Comparison of ENCODE assay signal across 1 cellular context in the genomic region with DNA sequence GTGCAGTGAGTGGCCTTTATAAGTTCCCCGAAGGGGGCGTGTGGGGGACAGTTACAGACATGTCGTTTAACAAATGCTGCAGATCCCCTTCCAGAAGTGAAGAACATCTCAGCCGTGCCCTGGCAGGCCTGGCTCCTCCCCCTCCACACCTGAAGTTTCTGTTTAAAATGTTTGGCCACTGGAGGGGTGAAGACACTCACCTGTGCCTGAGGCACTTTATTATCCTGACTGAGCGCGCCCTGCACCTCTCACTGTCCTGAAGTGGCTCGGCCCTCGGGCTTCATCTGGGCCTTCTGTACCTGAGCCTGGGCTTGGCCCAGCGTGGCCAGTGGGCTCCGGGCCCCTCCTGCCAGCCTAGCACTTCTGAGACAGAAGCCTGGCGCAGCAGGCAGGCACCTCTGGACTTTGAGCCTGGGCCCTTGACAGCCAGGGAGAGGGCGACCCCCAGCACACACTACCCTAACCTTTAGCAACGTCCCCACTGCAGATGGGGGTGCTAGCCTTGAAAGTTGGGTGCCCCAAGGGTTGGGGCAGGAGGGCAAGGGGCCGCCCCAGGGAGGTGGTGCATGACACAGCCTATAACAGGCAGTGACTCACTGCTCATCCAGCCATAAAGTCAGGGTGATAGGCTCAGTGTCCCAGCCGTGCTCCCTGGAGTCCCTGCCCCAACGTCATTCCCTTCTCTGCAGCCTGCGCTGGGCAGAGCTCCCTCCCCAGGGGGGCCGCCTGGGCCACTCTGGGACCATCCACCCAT.
TF ChIP-seq lines count a peak whose summit lies in the region.

No MANE protein-coding gene starts in this region.

TF ChIP-seq in SK-N-SH, 30 proteins besides CTCF, POLR2A, EP300 and RAD21 (continued from another document):
- TF ChIP-seq, protein P1, sequence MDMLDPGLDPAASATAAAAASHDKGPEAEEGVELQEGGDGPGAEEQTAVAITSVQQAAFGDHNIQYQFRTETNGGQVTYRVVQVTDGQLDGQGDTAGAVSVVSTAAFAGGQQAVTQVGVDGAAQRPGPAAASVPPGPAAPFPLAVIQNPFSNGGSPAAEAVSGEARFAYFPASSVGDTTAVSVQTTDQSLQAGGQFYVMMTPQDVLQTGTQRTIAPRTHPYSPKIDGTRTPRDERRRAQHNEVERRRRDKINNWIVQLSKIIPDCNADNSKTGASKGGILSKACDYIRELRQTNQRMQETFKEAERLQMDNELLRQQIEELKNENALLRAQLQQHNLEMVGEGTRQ (IDR thresholded peaks at IDR 0.05; ENCODE audit: borderline replicate concordance, low read depth, low read length): no peak
- TF ChIP-seq CHD2 (IDR thresholded peaks at IDR 0.05; ENCODE audit: low read length, partially characterized antibody) (no peak), NRF1 (IDR thresholded peaks at IDR 0.05; ENCODE audit: low read depth, low read length) (no peak), GABPA (IDR thresholded peaks at IDR 0.05; ENCODE audit: low read depth) (no peak), FOXM1 (IDR thresholded peaks at IDR 0.05; ENCODE audit: low read depth) (no peak), MEF2A (IDR thresholded peaks at IDR 0.05; ENCODE audit: borderline replicate concordance, low read depth) (no peak), EZH2phosphoT487 (IDR thresholded peaks at IDR 0.05; ENCODE audit: borderline replicate concordance, low read depth) (no peak), RCOR1 (IDR thresholded peaks at IDR 0.05; ENCODE audit: low read length) (no peak), JUND (IDR thresholded peaks at IDR 0.05) (no peak), ELF1 (IDR thresholded peaks at IDR 0.05) (no peak), TCF12 (IDR thresholded peaks at IDR 0.05) (no peak), MXI1 (IDR thresholded peaks at IDR 0.05; ENCODE audit: low read depth, low read length) (no peak), RFX5 (IDR thresholded peaks at IDR 0.05; ENCODE audit: low read length) (no peak)
- TF ChIP-seq, protein P2, sequence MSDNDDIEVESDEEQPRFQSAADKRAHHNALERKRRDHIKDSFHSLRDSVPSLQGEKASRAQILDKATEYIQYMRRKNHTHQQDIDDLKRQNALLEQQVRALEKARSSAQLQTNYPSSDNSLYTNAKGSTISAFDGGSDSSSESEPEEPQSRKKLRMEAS (IDR thresholded peaks at IDR 0.05; ENCODE audit: low read depth): no peak
- TF ChIP-seq, protein P3, sequence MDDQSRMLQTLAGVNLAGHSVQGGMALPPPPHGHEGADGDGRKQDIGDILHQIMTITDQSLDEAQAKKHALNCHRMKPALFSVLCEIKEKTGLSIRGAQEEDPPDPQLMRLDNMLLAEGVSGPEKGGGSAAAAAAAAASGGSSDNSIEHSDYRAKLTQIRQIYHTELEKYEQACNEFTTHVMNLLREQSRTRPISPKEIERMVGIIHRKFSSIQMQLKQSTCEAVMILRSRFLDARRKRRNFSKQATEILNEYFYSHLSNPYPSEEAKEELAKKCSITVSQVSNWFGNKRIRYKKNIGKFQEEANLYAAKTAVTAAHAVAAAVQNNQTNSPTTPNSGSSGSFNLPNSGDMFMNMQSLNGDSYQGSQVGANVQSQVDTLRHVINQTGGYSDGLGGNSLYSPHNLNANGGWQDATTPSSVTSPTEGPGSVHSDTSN (IDR thresholded peaks at IDR 0.05): no peak
- TF ChIP-seq, protein P4, sequence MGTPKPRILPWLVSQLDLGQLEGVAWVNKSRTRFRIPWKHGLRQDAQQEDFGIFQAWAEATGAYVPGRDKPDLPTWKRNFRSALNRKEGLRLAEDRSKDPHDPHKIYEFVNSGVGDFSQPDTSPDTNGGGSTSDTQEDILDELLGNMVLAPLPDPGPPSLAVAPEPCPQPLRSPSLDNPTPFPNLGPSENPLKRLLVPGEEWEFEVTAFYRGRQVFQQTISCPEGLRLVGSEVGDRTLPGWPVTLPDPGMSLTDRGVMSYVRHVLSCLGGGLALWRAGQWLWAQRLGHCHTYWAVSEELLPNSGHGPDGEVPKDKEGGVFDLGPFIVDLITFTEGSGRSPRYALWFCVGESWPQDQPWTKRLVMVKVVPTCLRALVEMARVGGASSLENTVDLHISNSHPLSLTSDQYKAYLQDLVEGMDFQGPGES (IDR thresholded peaks at IDR 0.05; ENCODE audit: low read depth, low read length): no peak
- TF ChIP-seq, protein P5, sequence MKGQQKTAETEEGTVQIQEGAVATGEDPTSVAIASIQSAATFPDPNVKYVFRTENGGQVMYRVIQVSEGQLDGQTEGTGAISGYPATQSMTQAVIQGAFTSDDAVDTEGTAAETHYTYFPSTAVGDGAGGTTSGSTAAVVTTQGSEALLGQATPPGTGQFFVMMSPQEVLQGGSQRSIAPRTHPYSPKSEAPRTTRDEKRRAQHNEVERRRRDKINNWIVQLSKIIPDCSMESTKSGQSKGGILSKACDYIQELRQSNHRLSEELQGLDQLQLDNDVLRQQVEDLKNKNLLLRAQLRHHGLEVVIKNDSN (IDR thresholded peaks at IDR 0.05; ENCODE audit: borderline replicate concordance, low read depth): no peak
- TF ChIP-seq, protein P6, sequence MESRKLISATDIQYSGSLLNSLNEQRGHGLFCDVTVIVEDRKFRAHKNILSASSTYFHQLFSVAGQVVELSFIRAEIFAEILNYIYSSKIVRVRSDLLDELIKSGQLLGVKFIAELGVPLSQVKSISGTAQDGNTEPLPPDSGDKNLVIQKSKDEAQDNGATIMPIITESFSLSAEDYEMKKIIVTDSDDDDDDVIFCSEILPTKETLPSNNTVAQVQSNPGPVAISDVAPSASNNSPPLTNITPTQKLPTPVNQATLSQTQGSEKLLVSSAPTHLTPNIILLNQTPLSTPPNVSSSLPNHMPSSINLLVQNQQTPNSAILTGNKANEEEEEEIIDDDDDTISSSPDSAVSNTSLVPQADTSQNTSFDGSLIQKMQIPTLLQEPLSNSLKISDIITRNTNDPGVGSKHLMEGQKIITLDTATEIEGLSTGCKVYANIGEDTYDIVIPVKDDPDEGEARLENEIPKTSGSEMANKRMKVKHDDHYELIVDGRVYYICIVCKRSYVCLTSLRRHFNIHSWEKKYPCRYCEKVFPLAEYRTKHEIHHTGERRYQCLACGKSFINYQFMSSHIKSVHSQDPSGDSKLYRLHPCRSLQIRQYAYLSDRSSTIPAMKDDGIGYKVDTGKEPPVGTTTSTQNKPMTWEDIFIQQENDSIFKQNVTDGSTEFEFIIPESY (IDR thresholded peaks at IDR 0.05; ENCODE audit: borderline replicate concordance, low read depth): no peak
